35 cellular contexts compared by ENCODE assay signal in the genomic region with DNA sequence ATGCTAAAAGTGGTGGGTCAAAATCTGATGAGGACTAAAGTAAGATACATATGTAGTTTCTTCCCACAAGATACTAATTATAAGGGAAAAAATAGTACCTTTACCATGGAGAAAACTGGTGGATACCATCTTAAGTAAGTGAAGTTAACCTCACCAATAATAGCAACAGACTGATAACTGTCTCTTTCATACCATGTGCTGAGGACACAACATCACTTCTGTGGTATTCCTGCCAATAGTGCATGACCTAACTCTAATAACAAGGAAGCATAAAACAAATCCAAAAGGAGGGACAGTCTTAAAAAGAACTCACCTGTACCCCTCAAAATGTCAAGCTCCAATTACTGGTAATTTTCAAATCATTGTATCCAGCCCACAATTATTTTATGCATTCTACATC. TPM values are rescaled to one million over a fixed set of nuclear protein-coding genes. Genes with fewer than 3 reads are reported as not detected.
"Had no signal": no experiment of that assay in that cellular context is flagged by ENCODE, and none has a peak within 500 bp of the region (broad histone marks: within the 10 kb centered on the region; RNA-seq: fewer than 3 reads in every experiment).

No MANE protein-coding gene starts in this region.

- H3K36me3 ChIP-seq: breast epithelium had no signal

- H3K27ac Mint-ChIP-seq: activated CD4-positive, alpha-beta memory T cell treated with anti-CD3 and anti-CD28 coated beads for 36 hours; activated CD4-positive, alpha-beta T cell treated with anti-CD3 and anti-CD28 coated beads for 36 hours; activated CD4-positive, alpha-beta T cell treated with anti-CD3 and anti-CD28 coated beads, Interleukin-2, amount 10 ng/mL, durations not matched to agents 24 days and 14 days; activated CD8-positive, alpha-beta memory T cell treated with anti-CD3 and anti-CD28 coated beads, Interleukin-2, amount 10 ng/mL, durations not matched to agents 7 days and 5 days; activated CD8-positive, alpha-beta T cell treated with anti-CD3 and anti-CD28 coated beads, Interleukin-2, amount 10 ng/mL, durations not matched to agents 7 days and 5 days; activated naive CD4-positive, alpha-beta T cell treated with anti-CD3 and anti-CD28 coated beads for 36 hours; activated naive CD4-positive, alpha-beta T cell treated with anti-CD3 and anti-CD28 coated beads, Interleukin-2, amount 50 U/mL, for 24 hours; activated naive CD8-positive, alpha-beta T cell treated with anti-CD3 and anti-CD28 coated beads for 36 hours; activated naive CD8-positive, alpha-beta T cell treated with anti-CD3 and anti-CD28 coated beads, Interleukin-2, amount 50 U/mL, for 24 hours; activated T-helper 1 cell treated with anti-CD3 and anti-CD28 coated beads, Interleukin-12 subunit alpha, Interleukin-12 subunit beta, Interleukin-2, Interleukin-4 antibody, amounts not matched to agents 30 ng/mL and 10 ng/mL and 1 ng/mL, durations not matched to agents 14 hours and 24 hours and 36 hours; activated T-helper 2 cell treated with anti-CD3 and anti-CD28 coated beads, Interferon-gamma antibody, Interleukin-2, Interleukin-4, amounts not matched to agents 10 μg/mL and 5 μg/mL and 100 μg/mL, durations not matched to agents 14 hours and 24 hours and 36 hours; brain; dendritic cell treated with granulocyte-macrophage colony-stimulating factor and Interleukin-4, amounts not matched to agents 40 ng/mL and 50 ng/mL, for 4 days; endodermal cell had no signal

- H3K4me1 ChIP-seq: breast epithelium had no signal

- H3K27me3 ChIP-seq: adrenal gland, breast epithelium, cardiac muscle cell, dorsolateral prefrontal cortex had no signal

- ATAC-seq: activated CD4-positive, alpha-beta T cell treated with anti-CD3 and anti-CD28 coated beads for 36 hours; activated CD8-positive, alpha-beta memory T cell treated with anti-CD3 and anti-CD28 coated beads, Interleukin-2, amount 10 ng/mL, durations not matched to agents 7 days and 5 days; activated CD8-positive, alpha-beta T cell treated with anti-CD3 and anti-CD28 coated beads, Interleukin-2, amount 10 ng/mL, durations not matched to agents 7 days and 5 days; activated naive CD8-positive, alpha-beta T cell treated with anti-CD3 and anti-CD28 coated beads, Interleukin-2, amount 50 U/mL, for 24 hours; esophagus mucosa had no signal

- H3K9me3 ChIP-seq: adrenal gland, breast epithelium had no signal

- H3K27ac ChIP-seq: adrenal gland, breast epithelium, cardiac muscle cell, coronary artery, dorsolateral prefrontal cortex had no signal

- H3K9me3 Mint-ChIP-seq: activated CD4-positive, alpha-beta memory T cell treated with anti-CD3 and anti-CD28 coated beads for 36 hours; activated CD4-positive, alpha-beta T cell treated with anti-CD3 and anti-CD28 coated beads, Interleukin-2, amount 10 ng/mL, durations not matched to agents 24 days and 14 days; activated naive CD4-positive, alpha-beta T cell treated with anti-CD3 and anti-CD28 coated beads for 36 hours; activated naive CD4-positive, alpha-beta T cell treated with anti-CD3 and anti-CD28 coated beads, Interleukin-2, amount 50 U/mL, for 24 hours; activated naive CD8-positive, alpha-beta T cell treated with anti-CD3 and anti-CD28 coated beads for 36 hours; activated naive CD8-positive, alpha-beta T cell treated with anti-CD3 and anti-CD28 coated beads, Interleukin-2, amount 50 U/mL, for 24 hours; activated T-helper 1 cell treated with anti-CD3 and anti-CD28 coated beads, Interleukin-12 subunit alpha, Interleukin-12 subunit beta, Interleukin-2, Interleukin-4 antibody, amounts not matched to agents 30 ng/mL and 10 ng/mL and 1 ng/mL, durations not matched to agents 14 hours and 24 hours and 36 hours; activated T-helper 2 cell treated with anti-CD3 and anti-CD28 coated beads, Interferon-gamma antibody, Interleukin-2, Interleukin-4, amounts not matched to agents 10 μg/mL and 5 μg/mL and 100 μg/mL, durations not matched to agents 14 hours and 24 hours and 36 hours; brain; central memory CD8-positive, alpha-beta T cell; dendritic cell treated with granulocyte-macrophage colony-stimulating factor and Interleukin-4, amounts not matched to agents 40 ng/mL and 50 ng/mL, for 4 days; endodermal cell had no signal

- DNase-seq: activated CD4-positive, alpha-beta memory T cell treated with anti-CD3 and anti-CD28 coated beads for 36 hours; activated CD4-positive, alpha-beta T cell treated with anti-CD3 and anti-CD28 coated beads for 36 hours; activated CD4-positive, CD25-positive, alpha-beta regulatory T cell; activated CD4-positive, CD25-positive, alpha-beta regulatory T cell treated with anti-CD3 and anti-CD28 coated beads, Interleukin-2, amount 50 U/mL, for 72 hours; activated CD8-positive, alpha-beta memory T cell treated with anti-CD3 and anti-CD28 coated beads, Interleukin-2, amount 10 ng/mL, durations not matched to agents 7 days and 5 days; activated CD8-positive, alpha-beta memory T cell treated with anti-CD3 and anti-CD28 coated beads, Interleukin-2, amount 50 U/mL, for 4 hours; activated CD8-positive, alpha-beta T cell treated with anti-CD3 and anti-CD28 coated beads, Interleukin-2, amount 10 ng/mL, durations not matched to agents 7 days and 5 days; activated effector memory CD4-positive, alpha-beta T cell treated with anti-CD3 and anti-CD28 coated beads, Interleukin-2, amount 50 U/mL, for 16 hours; activated naive CD4-positive, alpha-beta T cell treated with anti-CD3 and anti-CD28 coated beads for 36 hours; activated naive CD8-positive, alpha-beta T cell treated with anti-CD3 and anti-CD28 coated beads for 36 hours; activated naive CD8-positive, alpha-beta T cell treated with anti-CD3 and anti-CD28 coated beads, Interleukin-2, amount 50 U/mL, for 24 hours; activated T-cell treated with anti-CD3 and anti-CD28 coated beads, Interleukin-2, amount 50 U/mL, for 1 hour; activated T-cell treated with anti-CD3 and anti-CD28 coated beads, Interleukin-2, amount 50 U/mL, for 48 hours; adrenal gland; amygdala; aorta; dorsolateral prefrontal cortex; effector memory CD4-positive, alpha-beta T cell; endodermal cell; foreskin fibroblast; T-helper 2 cell had no signal

- H3K27me3 Mint-ChIP-seq: activated CD4-positive, alpha-beta memory T cell treated with anti-CD3 and anti-CD28 coated beads for 36 hours; activated CD4-positive, alpha-beta T cell treated with anti-CD3 and anti-CD28 coated beads for 36 hours; activated CD4-positive, alpha-beta T cell treated with anti-CD3 and anti-CD28 coated beads, Interleukin-2, amount 10 ng/mL, durations not matched to agents 24 days and 14 days; activated CD8-positive, alpha-beta memory T cell treated with anti-CD3 and anti-CD28 coated beads, Interleukin-2, amount 10 ng/mL, durations not matched to agents 7 days and 5 days; activated naive CD4-positive, alpha-beta T cell treated with anti-CD3 and anti-CD28 coated beads, Interleukin-2, amount 50 U/mL, for 24 hours; activated naive CD8-positive, alpha-beta T cell treated with anti-CD3 and anti-CD28 coated beads for 36 hours; activated naive CD8-positive, alpha-beta T cell treated with anti-CD3 and anti-CD28 coated beads, Interleukin-2, amount 50 U/mL, for 24 hours; brain; central memory CD8-positive, alpha-beta T cell; dendritic cell treated with granulocyte-macrophage colony-stimulating factor and Interleukin-4, amounts not matched to agents 40 ng/mL and 50 ng/mL, for 4 days had no signal

- H3K4me3 ChIP-seq: adrenal gland, breast epithelium, cardiac muscle cell, coronary artery, dorsolateral prefrontal cortex had no signal

- FAIRE-seq: frontal cortex had no signal

- H3K4me3 Mint-ChIP-seq: activated CD4-positive, alpha-beta memory T cell treated with anti-CD3 and anti-CD28 coated beads for 36 hours; activated CD4-positive, alpha-beta T cell treated with anti-CD3 and anti-CD28 coated beads for 36 hours; activated CD4-positive, alpha-beta T cell treated with anti-CD3 and anti-CD28 coated beads, Interleukin-2, amount 10 ng/mL, durations not matched to agents 24 days and 14 days; activated CD8-positive, alpha-beta memory T cell treated with anti-CD3 and anti-CD28 coated beads, Interleukin-2, amount 10 ng/mL, durations not matched to agents 7 days and 5 days; activated CD8-positive, alpha-beta T cell treated with anti-CD3 and anti-CD28 coated beads, Interleukin-2, amount 10 ng/mL, durations not matched to agents 7 days and 5 days; activated naive CD4-positive, alpha-beta T cell treated with anti-CD3 and anti-CD28 coated beads for 36 hours; activated naive CD4-positive, alpha-beta T cell treated with anti-CD3 and anti-CD28 coated beads, Interleukin-2, amount 50 U/mL, for 24 hours; activated naive CD8-positive, alpha-beta T cell treated with anti-CD3 and anti-CD28 coated beads for 36 hours; activated naive CD8-positive, alpha-beta T cell treated with anti-CD3 and anti-CD28 coated beads, Interleukin-2, amount 50 U/mL, for 24 hours; activated T-helper 1 cell treated with anti-CD3 and anti-CD28 coated beads, Interleukin-12 subunit alpha, Interleukin-12 subunit beta, Interleukin-2, Interleukin-4 antibody, amounts not matched to agents 30 ng/mL and 10 ng/mL and 1 ng/mL, durations not matched to agents 14 hours and 24 hours and 36 hours; brain; central memory CD8-positive, alpha-beta T cell; dendritic cell treated with granulocyte-macrophage colony-stimulating factor and Interleukin-4, amounts not matched to agents 40 ng/mL and 50 ng/mL, for 4 days; endodermal cell had no signal

RNA-seq across cellular contexts. Expression of a gene that starts 54.6 kb away (rescaled TPM):
- total RNA-seq: activated CD4-positive, alpha-beta T cell treated with anti-CD3 and anti-CD28 coated beads, Interleukin-2, amount 10 ng/mL, durations not matched to agents 24 days and 14 days; activated CD8-positive, alpha-beta memory T cell treated with anti-CD3 and anti-CD28 coated beads for 36 hours; activated CD8-positive, alpha-beta memory T cell treated with anti-CD3 and anti-CD28 coated beads, Interleukin-2, amount 10 ng/mL, durations not matched to agents 7 days and 5 days; activated CD8-positive, alpha-beta T cell treated with anti-CD3 and anti-CD28 coated beads, Interleukin-2, amount 10 ng/mL, durations not matched to agents 7 days and 5 days; activated T-helper 1 cell treated with anti-CD3 and anti-CD28 coated beads, Interleukin-12 subunit alpha, Interleukin-12 subunit beta, Interleukin-2, Interleukin-4 antibody, amounts not matched to agents 30 ng/mL and 10 ng/mL and 1 ng/mL, durations not matched to agents 14 hours and 24 hours and 36 hours; activated T-helper 2 cell treated with anti-CD3 and anti-CD28 coated beads, Interferon-gamma antibody, Interleukin-2, Interleukin-4, amounts not matched to agents 10 μg/mL and 5 μg/mL and 100 μg/mL, durations not matched to agents 14 hours and 24 hours and 36 hours; T-helper 1 cell treated with Interleukin-12 subunit alpha and Interleukin-12 subunit beta and Interleukin-4 antibody, amounts not matched to agents 30 ng/mL and 1 ng/mL, for 36 hours had no signal
- polyA plus RNA-seq: cardiac muscle cell had no signal
